In the genomic region with DNA sequence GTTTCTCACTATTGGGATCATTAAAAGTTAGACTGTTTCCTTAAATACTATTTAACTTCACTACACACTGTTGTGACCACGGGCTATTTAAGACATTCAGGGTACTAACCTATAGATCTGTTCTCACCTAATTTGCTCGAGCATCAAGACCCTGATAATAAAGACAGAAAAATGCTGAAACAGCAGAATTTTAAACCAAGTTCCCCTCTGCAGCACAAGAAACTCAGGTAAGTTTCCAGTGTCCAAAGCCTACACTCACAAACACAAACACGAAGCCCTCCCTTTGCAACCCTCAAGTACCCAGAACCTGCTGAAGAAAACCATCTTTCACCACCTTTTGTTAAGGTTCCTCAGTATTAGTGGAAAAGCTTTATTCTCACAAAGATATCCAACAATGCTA, we compare ENCODE assay signal across 10 cellular contexts.
A peak's percentile ranks its signal among the peaks of the same experiment; 100 is the strongest.
DNase-seq lines count a peak whose midpoint lies in the region; ATAC-seq and TF ChIP-seq lines count a peak whose summit lies in the region.
"Had no signal": no experiment of that assay in that cellular context is flagged by ENCODE, and none has a peak within 500 bp of the region (broad histone marks: within the 10 kb centered on the region; RNA-seq: fewer than 3 reads in every experiment).

No MANE protein-coding gene starts in this region.

- peaks cover 30% of the 10 kb centered on the region for H3K4me1 ChIP-seq in iPS-15b (ENCODE audit: control insufficient read depth, insufficient read depth, low read length)

- no peaks in the 10 kb centered on the region for H3K36me3 ChIP-seq in iPS-15b (ENCODE audit: control insufficient read depth, insufficient read depth, low read length)

- no peaks in the 10 kb centered on the region for H3K27me3 ChIP-seq in iPS-15b (ENCODE audit: control insufficient read depth, insufficient read depth, low read length)

- no peak for TF ChIP-seq CTCF in WI38 (IDR thresholded peaks at IDR 0.05; ENCODE audit: low read depth, low read length)

- no peaks in the 10 kb centered on the region for H3K27me3 Mint-ChIP-seq in T-helper 2 cell treated with Interferon-gamma antibody and Interleukin-4, amounts not matched to agents 5 μg/mL and 100 μg/mL, for 36 hours (ENCODE audit: low read depth)

- DNase-seq in T-helper 2 cell treated with Interferon-gamma antibody and Interleukin-4, amounts not matched to agents 5 μg/mL and 100 μg/mL, for 36 hours (ENCODE audit: low spot score), result no peak
- DNase-seq in T-helper 2 cell (no peak), SW 1271 (lab: John Stamatoyannopoulos, UW) (no peak)
- DNase-seq in stimulated activated effector memory CD8-positive, alpha-beta T cell treated with anti-CD3 and anti-CD28 coated beads, Interleukin-12 subunit alpha, Interleukin-12 subunit beta, amount 100 ng/mL, for 72 hours (ENCODE audit: low spot score in 2 of 2), result no peak
- DNase-seq in stimulated activated CD4-positive, alpha-beta T cell treated with anti-CD3 and anti-CD28 coated beads, Interleukin-12 subunit alpha, Interleukin-12 subunit beta, amount 100 ng/mL, for 4 hours, result no peak
- DNase-seq: NCI-H187 treated with DMSO at 0.1 percent for 48 hours had no signal

- peak overlapping the region; percentile 74 for H3K27ac Mint-ChIP-seq in T-helper 2 cell treated with Interferon-gamma antibody and Interleukin-4, amounts not matched to agents 5 μg/mL and 100 μg/mL, for 36 hours
- peak overlapping the region; percentile 98 for H3K27ac Mint-ChIP-seq in stimulated activated effector memory CD8-positive, alpha-beta T cell treated with anti-CD3 and anti-CD28 coated beads, Interleukin-12 subunit alpha, Interleukin-12 subunit beta, amount 100 ng/mL, for 72 hours

- peak overlapping the region; percentile 89 for H3K4me3 Mint-ChIP-seq in T-helper 2 cell treated with Interferon-gamma antibody and Interleukin-4, amounts not matched to agents 5 μg/mL and 100 μg/mL, for 36 hours
- H3K4me3 Mint-ChIP-seq in stimulated activated effector memory CD8-positive, alpha-beta T cell treated with anti-CD3 and anti-CD28 coated beads, Interleukin-12 subunit alpha, Interleukin-12 subunit beta, amount 100 ng/mL, for 72 hours, result peak overlapping the region; percentile 95

- no peak for ATAC-seq in stimulated activated effector memory CD8-positive, alpha-beta T cell treated with anti-CD3 and anti-CD28 coated beads, Interleukin-12 subunit alpha, Interleukin-12 subunit beta, amount 100 ng/mL, for 72 hours
- no peak for ATAC-seq in GM19455 (IDR thresholded peaks at IDR 0.05; ENCODE audit: unreplicated experiment)

- H3K9ac ChIP-seq in iPS-15b (ENCODE audit: low read depth, low read length), result peak overlapping the region; percentile 13

- H3K36me3 Mint-ChIP-seq in T-helper 2 cell treated with Interferon-gamma antibody and Interleukin-4, amounts not matched to agents 5 μg/mL and 100 μg/mL, for 36 hours (ENCODE audit: low read depth), result peaks cover 62% of the 10 kb centered on the region
- peaks cover 100% of the 10 kb centered on the region for H3K36me3 Mint-ChIP-seq in stimulated activated effector memory CD8-positive, alpha-beta T cell treated with anti-CD3 and anti-CD28 coated beads, Interleukin-12 subunit alpha, Interleukin-12 subunit beta, amount 100 ng/mL, for 72 hours

- H3K9me3 Mint-ChIP-seq in T-helper 2 cell treated with Interferon-gamma antibody and Interleukin-4, amounts not matched to agents 5 μg/mL and 100 μg/mL, for 36 hours, result no peaks in the 10 kb centered on the region
- no peaks in the 10 kb centered on the region for H3K9me3 Mint-ChIP-seq in stimulated activated effector memory CD8-positive, alpha-beta T cell treated with anti-CD3 and anti-CD28 coated beads, Interleukin-12 subunit alpha, Interleukin-12 subunit beta, amount 100 ng/mL, for 72 hours

- H3K4me3 ChIP-seq in WI38 (ENCODE audit: low read depth, low read length) (peak overlapping the region; percentile 13), iPS-15b (ENCODE audit: low read depth, low read length) (peak overlapping the region; percentile 97)
- H3K4me3 ChIP-seq: lung had no signal

- H3K9me3 ChIP-seq in iPS-15b (ENCODE audit: control insufficient read depth, insufficient read depth, low read length), result no peaks in the 10 kb centered on the region

- H3K4me1 Mint-ChIP-seq in T-helper 2 cell treated with Interferon-gamma antibody and Interleukin-4, amounts not matched to agents 5 μg/mL and 100 μg/mL, for 36 hours (ENCODE audit: low read depth), result peaks cover 52% of the 10 kb centered on the region
- peaks cover 49% of the 10 kb centered on the region for H3K4me1 Mint-ChIP-seq in stimulated activated effector memory CD8-positive, alpha-beta T cell treated with anti-CD3 and anti-CD28 coated beads, Interleukin-12 subunit alpha, Interleukin-12 subunit beta, amount 100 ng/mL, for 72 hours
